In the genomic region with DNA sequence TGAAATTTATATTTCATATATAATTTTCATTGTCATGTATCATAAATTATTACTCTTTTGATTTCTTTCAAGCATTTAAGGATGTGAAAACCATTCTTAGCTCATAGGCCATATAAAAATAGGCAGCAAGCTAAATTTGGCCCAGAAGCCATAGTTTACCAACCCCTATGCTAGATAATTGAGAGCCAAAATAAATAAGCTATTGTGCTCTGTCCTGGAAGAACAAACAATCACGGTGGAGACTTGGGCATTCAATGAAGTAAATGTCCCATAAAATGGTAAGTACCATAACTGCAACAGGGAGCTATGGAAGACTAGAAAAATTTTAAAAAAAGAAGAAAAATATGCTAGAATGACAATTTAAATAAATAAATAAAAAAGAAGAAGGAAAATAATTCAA, we compare ENCODE assay signal across 19 cellular contexts.
DNase-seq lines count a peak whose midpoint lies in the region; ATAC-seq lines count a peak whose summit lies in the region.
"Had no signal": no experiment of that assay in that cellular context is flagged by ENCODE, and none has a peak within 500 bp of the region (broad histone marks: within the 10 kb centered on the region; RNA-seq: fewer than 3 reads in every experiment).

No MANE protein-coding gene starts in this region.

- DNase-seq in NCI-H510A treated with DMSO at 0.1 percent for 48 hours (lab: John Stamatoyannopoulos, UW) (peak; percentile 9), NCI-H510A (lab: John Stamatoyannopoulos, UW) (no peak), NCI-H187 (lab: John Stamatoyannopoulos, UW) (peak; percentile 57 to 63), NCI-H748 treated with DMSO at 0.1 percent for 48 hours (lab: John Stamatoyannopoulos, UW) (peak; percentile 68), left lobe of liver (ENCODE audit: low spot score) (no peak), superior temporal gyrus (ENCODE audit: extremely low spot score) (no peak), NCI-H524 (lab: John Stamatoyannopoulos, UW) (no peak)
- DNase-seq: activated CD4-positive, alpha-beta T cell treated with anti-CD3 and anti-CD28 coated beads, Interleukin-2, amount 10 ng/mL, durations not matched to agents 7 days and 5 days; activated CD8-positive, alpha-beta memory T cell treated with anti-CD3 and anti-CD28 coated beads, Interleukin-2, amount 10 ng/mL, durations not matched to agents 7 days and 5 days; activated naive CD4-positive, alpha-beta T cell treated with anti-CD3 and anti-CD28 coated beads for 36 hours; amniotic stem cell; CD4-positive, alpha-beta memory T cell; DMS 273 treated with DMSO at 0.1 percent for 48 hours; effector memory CD4-positive, alpha-beta T cell; gastrocnemius medialis; left ventricle myocardium inferior; naive thymus-derived CD8-positive, alpha-beta T cell; substantia nigra had no signal

- ATAC-seq in left lobe of liver (peak; percentile 98), GM18907 (IDR thresholded peaks at IDR 0.05; ENCODE audit: unreplicated experiment) (no peak)
- ATAC-seq: activated CD8-positive, alpha-beta memory T cell treated with anti-CD3 and anti-CD28 coated beads, Interleukin-2, amount 10 ng/mL, durations not matched to agents 7 days and 5 days; gastrocnemius medialis; naive thymus-derived CD8-positive, alpha-beta T cell had no signal

Comparison
In these comparisons a context has a peak if more than half of its experiments do, and no peak if none do; other contexts are left out.
1. DNase-seq: peak in NCI-H510A treated with DMSO at 0.1 percent for 48 hours (single experiment), NCI-H187 (2 of 2) and NCI-H748 treated with DMSO at 0.1 percent for 48 hours (single experiment); none in NCI-H510A (single experiment), left lobe of liver (single experiment), superior temporal gyrus (single experiment) and NCI-H524 (0 of 2).